Comparison of ENCODE assay signal across 19 cellular contexts in genomic region chr9:28758346-28758745, GRCh38.
"Had no signal": no experiment of that assay in that cellular context is flagged by ENCODE, and none has a peak within 500 bp of the region (broad histone marks: within the 10 kb centered on the region; RNA-seq: fewer than 3 reads in every experiment).

No MANE protein-coding gene starts in this region.

- H3K4me1 ChIP-seq: esophagus squamous epithelium, gastrocnemius medialis, right atrium auricular region, tibial artery, upper lobe of left lung, uterus had no signal

- H3K27me3 ChIP-seq: esophagus squamous epithelium, gastrocnemius medialis, neural progenitor cell, ovary, right atrium auricular region, sigmoid colon, tibial artery, upper lobe of left lung, uterus had no signal

- H3K27ac ChIP-seq: esophagus squamous epithelium, gastrocnemius medialis, neural progenitor cell, ovary, right atrium auricular region, sigmoid colon, tibial artery, upper lobe of left lung, uterus had no signal

- DNase-seq: effector memory CD8-positive, alpha-beta T cell; esophagus squamous epithelium; gastrocnemius medialis; islet precursor cell; nucleus accumbens; ovary; sigmoid colon; small intestine; stimulated activated CD4-positive, alpha-beta T cell treated with anti-CD3 and anti-CD28 coated beads, Interleukin-2, amount 100 ng/mL, for 48 hours; stimulated activated naive CD8-positive, alpha-beta T cell treated with anti-CD3 and anti-CD28 coated beads, Interleukin-15, Interleukin-2, amounts not matched to agents 100 U/mL and 50 U/mL, for 24 hours; tibial artery; upper lobe of left lung; uterus had no signal

- H3K27me3 Mint-ChIP-seq: dendritic cell treated with granulocyte-macrophage colony-stimulating factor and Interleukin-4, amounts not matched to agents 40 ng/mL and 50 ng/mL, for 4 days; effector memory CD8-positive, alpha-beta T cell; natural killer cell treated with Interleukin-12 subunit alpha and Interleukin-12 subunit beta and Interleukin-15 and Interleukin-18, amount 100 ng/mL, for 72 hours had no signal

- H3K36me3 ChIP-seq: esophagus squamous epithelium, gastrocnemius medialis, neural progenitor cell, ovary, right atrium auricular region, sigmoid colon, tibial artery, upper lobe of left lung, uterus had no signal

- H3K4me3 ChIP-seq: esophagus squamous epithelium, gastrocnemius medialis, neural progenitor cell, ovary, right atrium auricular region, sigmoid colon, tibial artery, upper lobe of left lung, uterus had no signal

- H3K4me3 Mint-ChIP-seq: dendritic cell treated with granulocyte-macrophage colony-stimulating factor and Interleukin-4, amounts not matched to agents 40 ng/mL and 50 ng/mL, for 4 days; effector memory CD8-positive, alpha-beta T cell; mesothelial cell of epicardium; natural killer cell treated with Interleukin-12 subunit alpha and Interleukin-12 subunit beta and Interleukin-15 and Interleukin-18, amount 100 ng/mL, for 72 hours; neural progenitor cell had no signal

- H3K9me3 Mint-ChIP-seq: dendritic cell treated with granulocyte-macrophage colony-stimulating factor and Interleukin-4, amounts not matched to agents 40 ng/mL and 50 ng/mL, for 4 days; neural progenitor cell had no signal

- ATAC-seq: effector memory CD8-positive, alpha-beta T cell; gastrocnemius medialis; left lobe of liver; natural killer cell treated with Interleukin-12 subunit alpha and Interleukin-12 subunit beta and Interleukin-15 and Interleukin-18, amount 100 ng/mL, for 72 hours; stimulated activated naive CD8-positive, alpha-beta T cell treated with anti-CD3 and anti-CD28 coated beads, Interleukin-15, Interleukin-2, amounts not matched to agents 100 U/mL and 50 U/mL, for 24 hours had no signal

- H3K36me3 Mint-ChIP-seq: mesothelial cell of epicardium, neural progenitor cell had no signal

- H3K9ac ChIP-seq: neural progenitor cell had no signal

- H3K9me3 ChIP-seq: esophagus squamous epithelium, gastrocnemius medialis, ovary, right atrium auricular region, sigmoid colon, tibial artery, upper lobe of left lung, uterus had no signal

- H3K27ac Mint-ChIP-seq: dendritic cell treated with granulocyte-macrophage colony-stimulating factor and Interleukin-4, amounts not matched to agents 40 ng/mL and 50 ng/mL, for 4 days; effector memory CD8-positive, alpha-beta T cell; mesothelial cell of epicardium; natural killer cell treated with Interleukin-12 subunit alpha and Interleukin-12 subunit beta and Interleukin-15 and Interleukin-18, amount 100 ng/mL, for 72 hours; neural progenitor cell had no signal

- H3K4me2 ChIP-seq: neural progenitor cell had no signal

- H2AFZ ChIP-seq: neural progenitor cell had no signal

- H3K4me1 Mint-ChIP-seq: mesothelial cell of epicardium had no signal
